ENCODE assay signal across 25 cellular contexts in the genomic region with DNA sequence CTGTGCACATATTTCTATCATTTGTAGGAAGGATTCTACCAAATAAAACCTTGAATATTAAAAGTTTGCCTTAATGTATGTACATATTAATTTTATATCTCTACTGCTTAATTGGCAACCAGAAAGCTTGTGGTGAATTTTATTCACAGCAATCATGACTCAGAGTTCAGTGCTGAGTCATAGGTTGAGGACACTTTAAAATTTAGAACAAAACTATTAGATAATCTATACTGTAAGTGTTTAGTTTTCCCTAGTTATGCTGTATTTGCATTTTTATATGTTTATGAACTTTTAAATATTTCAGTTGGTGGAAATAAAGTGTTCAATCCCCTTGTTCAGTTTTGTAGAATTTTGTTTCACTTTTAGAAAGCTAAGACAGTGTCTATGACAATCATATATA.
A peak's percentile ranks its signal among the peaks of the same experiment; 100 is the strongest.
DNase-seq lines count a peak whose midpoint lies in the region; ATAC-seq, FAIRE-seq and TF ChIP-seq lines count a peak whose summit lies in the region.
"Had no signal": no experiment of that assay in that cellular context is flagged by ENCODE, and none has a peak within 500 bp of the region (broad histone marks: within the 10 kb centered on the region; RNA-seq: fewer than 3 reads in every experiment).

No MANE protein-coding gene starts in this region.

- DNase-seq in COLO829 (ENCODE audit: low spot score) = peak; percentile 25
- DNase-seq in HTR-8/SVneo (ENCODE audit: insufficient read length, low spot score) = peak; percentile 11
- peak; percentile 14 for DNase-seq in amniotic epithelial cell (ENCODE audit: low read depth)
- peak; percentile 16 for DNase-seq in fibroblast of pulmonary artery (ENCODE audit: low read depth)
- no peak for DNase-seq in mesenteric fat pad (ENCODE audit: low spot score)
- DNase-seq in body of pancreas = no peak
- DNase-seq: activated effector memory CD4-positive, alpha-beta T cell treated with anti-CD3 and anti-CD28 coated beads, Interleukin-2, amount 50 U/mL, for 16 hours; adrenal gland; AML-193; cerebellar nuclear complex; COR-L47; effector memory CD8-positive, alpha-beta T cell; H9; naive thymus-derived CD8-positive, alpha-beta T cell; NCI-H2029 treated with DMSO at 0.1 percent for 48 hours; NCI-H524; right lobe of liver; SIG-M5; stimulated activated naive B cell treated with anti-CD40 and anti-IgM and Interleukin-4, amounts not matched to agents 10 μg/mL and 1 μg/mL and 100 μg/mL, for 72 hours had no signal

- no peaks in the 10 kb centered on the region for H3K36me3 ChIP-seq in body of pancreas (replicated peaks in 1 of 2; ENCODE audit: insufficient read depth in 1 of 2, low read depth in 2 of 2)
- H3K36me3 ChIP-seq: adrenal gland, right lobe of liver, thoracic aorta had no signal

- H3K9me3 ChIP-seq in body of pancreas = no peaks in the 10 kb centered on the region
- H3K9me3 ChIP-seq: adrenal gland, right lobe of liver, thoracic aorta had no signal

- no peak for FAIRE-seq in HTR-8/SVneo (lab: Jason Lieb, UNC)
- FAIRE-seq: GM19239, keratinocyte had no signal

- no peak overlapping the region for H3K4me3 ChIP-seq in fibroblast of pulmonary artery (replicated peaks; ENCODE audit: low read depth, low read length)
- no peak overlapping the region for H3K4me3 ChIP-seq in body of pancreas
- H3K4me3 ChIP-seq: adrenal gland, hepatocyte, right lobe of liver, thoracic aorta had no signal

- ATAC-seq in GM18868 (IDR thresholded peaks at IDR 0.05; ENCODE audit: unreplicated experiment) (no peak), body of pancreas (no peak)
- ATAC-seq: effector memory CD8-positive, alpha-beta T cell; naive thymus-derived CD8-positive, alpha-beta T cell; right lobe of liver; stimulated activated naive B cell treated with anti-CD40 and anti-IgM and Interleukin-4, amounts not matched to agents 10 μg/mL and 1 μg/mL and 100 μg/mL, for 72 hours had no signal

- intact Hi-C loops in body of pancreas (cut with DNase I) = no loop called here

- TF ChIP-seq CTCF in fibroblast of pulmonary artery (IDR thresholded peaks at IDR 0.05; ENCODE audit: low read length, missing control alignments) = no peak
- no peak for TF ChIP-seq CTCF in body of pancreas (IDR thresholded peaks at IDR 0.05)

- no peak for TF ChIP-seq POLR2A in body of pancreas (IDR thresholded peaks at IDR 0.05)

- H3K27me3 ChIP-seq in body of pancreas = no peaks in the 10 kb centered on the region
- H3K27me3 ChIP-seq: adrenal gland, hepatocyte, right lobe of liver had no signal

- H3K4me1 ChIP-seq in body of pancreas = no peaks in the 10 kb centered on the region
- H3K4me1 ChIP-seq: adrenal gland, right lobe of liver had no signal

- H3K27ac ChIP-seq in body of pancreas = no peak overlapping the region
- H3K27ac ChIP-seq: adrenal gland, hepatocyte, right lobe of liver, thoracic aorta, VCaP had no signal

Comparison
In these comparisons a context has a peak if more than half of its experiments do, and no peak if none do; other contexts are left out.
1. DNase-seq: peak in COLO829 (single experiment), HTR-8/SVneo (single experiment), amniotic epithelial cell (single experiment) and fibroblast of pulmonary artery (single experiment); none in mesenteric fat pad (single experiment) and body of pancreas (0 of 4).